In genomic region chr4:13907255-13907751, GRCh38 we compare ENCODE assay signal across 9 cellular contexts.
DNase-seq lines count a peak whose midpoint lies in the region; ATAC-seq and TF ChIP-seq lines count a peak whose summit lies in the region.
"Had no signal": no experiment of that assay in that cellular context is flagged by ENCODE, and none has a peak within 500 bp of the region (broad histone marks: within the 10 kb centered on the region; RNA-seq: fewer than 3 reads in every experiment).

No MANE protein-coding gene starts in this region.

- no peak for TF ChIP-seq CTCF in RWPE1 (conservative IDR thresholded peaks at IDR 0.05; ENCODE audit: low read depth)

- H3K27ac ChIP-seq in RWPE1, result peak overlapping the region; percentile 76
- H3K27ac ChIP-seq: SK-N-MC had no signal

- DNase-seq in RWPE1 (ENCODE audit: low spot score), result peak; percentile 87
- peak; percentile 95 for DNase-seq in fibroblast of gingiva (ENCODE audit: low read depth)
- peak; percentile 73 for DNase-seq in pulmonary artery endothelial cell (ENCODE audit: low read depth, low spot score)
- DNase-seq in putamen (ENCODE audit: low spot score), result no peak
- no peak for DNase-seq in NCI-H774 (lab: John Stamatoyannopoulos, UW)
- DNase-seq in NCI-H1105 treated with DMSO at 0.1 percent for 48 hours (lab: John Stamatoyannopoulos, UW), result no peak

- ATAC-seq in GM18867 (IDR thresholded peaks at IDR 0.05; ENCODE audit: unreplicated experiment) (peak; percentile 42), GM18519 (IDR thresholded peaks at IDR 0.05; ENCODE audit: low FRiP score, unreplicated experiment) (no peak)

- CTCF ChIA-PET in RWPE1 (lab: Yijun Ruan, JAX), result no interaction called here

- POLR2A ChIA-PET in RWPE1 (lab: Yijun Ruan, JAX; ENCODE audit: low non-redundant PET), result no interaction called here

Comparison
In these comparisons a context has a peak if more than half of its experiments do, and no peak if none do; other contexts are left out.
1. DNase-seq: peak in RWPE1 (single experiment), fibroblast of gingiva (single experiment) and pulmonary artery endothelial cell (single experiment); none in putamen (single experiment), NCI-H774 (single experiment) and NCI-H1105 treated with DMSO at 0.1 percent for 48 hours (single experiment).